9 cellular contexts compared by ENCODE assay signal in genomic region chr5:37840036-37840909, GRCh38. TPM values are rescaled to one million over a fixed set of nuclear protein-coding genes. Genes with fewer than 3 reads are reported as not detected.
DNase-seq lines count a peak whose midpoint lies in the region; ATAC-seq and FAIRE-seq lines count a peak whose summit lies in the region.
"Had no signal": no experiment of that assay in that cellular context is flagged by ENCODE, and none has a peak within 500 bp of the region (broad histone marks: within the 10 kb centered on the region; RNA-seq: fewer than 3 reads in every experiment).

GDNF (minus strand) TSS chr5:37840041; CDS start chr5:37834796, 5,245 bp downstream.

- H3K36me3 Mint-ChIP-seq in activated CD4-positive, alpha-beta memory T cell treated with anti-CD3 and anti-CD28 coated beads for 36 hours = no peaks in the 10 kb centered on the region
- H3K36me3 Mint-ChIP-seq in activated CD4-positive, alpha-beta memory T cell treated with anti-CD3 and anti-CD28 coated beads, Interleukin-2, amount 10 ng/mL, durations not matched to agents 7 days and 5 days (ENCODE audit: low read depth) = peaks cover 8% of the 10 kb centered on the region

- H3K27ac Mint-ChIP-seq in activated CD4-positive, alpha-beta memory T cell treated with anti-CD3 and anti-CD28 coated beads for 36 hours = no peak within 1 kb of the TSS
- H3K27ac Mint-ChIP-seq in activated CD4-positive, alpha-beta memory T cell treated with anti-CD3 and anti-CD28 coated beads, Interleukin-2, amount 10 ng/mL, durations not matched to agents 7 days and 5 days = no peak within 1 kb of the TSS

- peak; percentile 67 for ATAC-seq in left lobe of liver

- H3K27ac ChIP-seq in caudate nucleus (ENCODE audit: low read depth, low read length) = no peak within 1 kb of the TSS

- H3K9me3 Mint-ChIP-seq in activated CD4-positive, alpha-beta memory T cell treated with anti-CD3 and anti-CD28 coated beads for 36 hours = no peaks in the 10 kb centered on the region
- no peaks in the 10 kb centered on the region for H3K9me3 Mint-ChIP-seq in activated CD4-positive, alpha-beta memory T cell treated with anti-CD3 and anti-CD28 coated beads, Interleukin-2, amount 10 ng/mL, durations not matched to agents 7 days and 5 days

- H3K4me3 Mint-ChIP-seq in activated CD4-positive, alpha-beta memory T cell treated with anti-CD3 and anti-CD28 coated beads for 36 hours = no peak within 1 kb of the TSS
- H3K4me3 Mint-ChIP-seq in activated CD4-positive, alpha-beta memory T cell treated with anti-CD3 and anti-CD28 coated beads, Interleukin-2, amount 10 ng/mL, durations not matched to agents 7 days and 5 days = no peak within 1 kb of the TSS

- DNase-seq in EH (ENCODE audit: low read depth) = peak; percentile 88
- peak; percentile 88 for DNase-seq in HuH-7.5 (ENCODE audit: low spot score)
- peak in 34 of 61 donors; percentile 14 to 78 (median 48) for DNase-seq in caudate nucleus (lab: John Stamatoyannopoulos, UW)
- peak; percentile 55 for DNase-seq in left lobe of liver (ENCODE audit: low spot score)
- peak; percentile 52 for DNase-seq in superior temporal gyrus (ENCODE audit: extremely low spot score)
- no peak for DNase-seq in GM19239 (ENCODE audit: insufficient read length, low spot score)
- DNase-seq in activated CD4-positive, alpha-beta memory T cell treated with anti-CD3 and anti-CD28 coated beads for 36 hours = no peak
- DNase-seq in activated CD4-positive, alpha-beta memory T cell treated with anti-CD3 and anti-CD28 coated beads, Interleukin-2, amount 10 ng/mL, durations not matched to agents 7 days and 5 days = no peak

- intact Hi-C loops in activated CD4-positive, alpha-beta memory T cell treated with anti-CD3 and anti-CD28 coated beads for 36 hours (cut with micrococcal nuclease) = no loop called here

- POLR2A ChIA-PET in activated CD4-positive, alpha-beta memory T cell treated with anti-CD3 and anti-CD28 coated beads for 36 hours (lab: Charles Lee) = no interaction called here
- POLR2A ChIA-PET in activated CD4-positive, alpha-beta memory T cell treated with anti-CD3 and anti-CD28 coated beads, Interleukin-2, amount 10 ng/mL, durations not matched to agents 7 days and 5 days (lab: Charles Lee) = no interaction called here

- peaks cover 27% of the 10 kb centered on the region for H3K4me1 Mint-ChIP-seq in activated CD4-positive, alpha-beta memory T cell treated with anti-CD3 and anti-CD28 coated beads for 36 hours (ENCODE audit: low read depth)
- peaks cover 32% of the 10 kb centered on the region for H3K4me1 Mint-ChIP-seq in activated CD4-positive, alpha-beta memory T cell treated with anti-CD3 and anti-CD28 coated beads, Interleukin-2, amount 10 ng/mL, durations not matched to agents 7 days and 5 days

- CTCF ChIA-PET in activated CD4-positive, alpha-beta memory T cell treated with anti-CD3 and anti-CD28 coated beads for 36 hours (lab: Charles Lee) = interaction anchor here (0.7 to 2.2 kb wide), 2 partner anchors 10 to 351 kb away, joined by 3 to 5 read pairs; no protein-coding TSS in a partner anchor
- CTCF ChIA-PET in activated CD4-positive, alpha-beta memory T cell treated with anti-CD3 and anti-CD28 coated beads, Interleukin-2, amount 10 ng/mL, durations not matched to agents 7 days and 5 days (lab: Charles Lee) = no interaction called here

- peaks cover 67% of the 10 kb centered on the region for H3K27me3 Mint-ChIP-seq in activated CD4-positive, alpha-beta memory T cell treated with anti-CD3 and anti-CD28 coated beads for 36 hours
- peaks cover 80% of the 10 kb centered on the region for H3K27me3 Mint-ChIP-seq in activated CD4-positive, alpha-beta memory T cell treated with anti-CD3 and anti-CD28 coated beads, Interleukin-2, amount 10 ng/mL, durations not matched to agents 7 days and 5 days

- FAIRE-seq in GM19239 (lab: Jason Lieb, UNC) = no peak

RNA-seq across cellular contexts. Expression of gene GDNF, which starts in this region (rescaled TPM):
- total RNA-seq in left lobe of liver = 0.18 TPM
- not detected for total RNA-seq in activated CD4-positive, alpha-beta memory T cell treated with anti-CD3 and anti-CD28 coated beads for 36 hours
- not detected for total RNA-seq in activated CD4-positive, alpha-beta memory T cell treated with anti-CD3 and anti-CD28 coated beads, Interleukin-2, amount 10 ng/mL, durations not matched to agents 7 days and 5 days
- total RNA-seq: T-helper 1 cell treated with Interleukin-12 subunit alpha and Interleukin-12 subunit beta and Interleukin-4 antibody, amounts not matched to agents 30 ng/mL and 1 ng/mL, for 36 hours had no signal

Comparison
In these comparisons a context has a peak if more than half of its experiments do, and no peak if none do; other contexts are left out.
1. Peak in DNase-seq and ATAC-seq in left lobe of liver; RNA of the gene not detected or under 1 TPM.
2. DNase-seq: peak in EH (single experiment), HuH-7.5 (single experiment), caudate nucleus (34 of 61) and superior temporal gyrus (single experiment); none in GM19239 (single experiment), activated CD4-positive, alpha-beta memory T cell treated with anti-CD3 and anti-CD28 coated beads for 36 hours (single experiment) and activated CD4-positive, alpha-beta memory T cell treated with anti-CD3 and anti-CD28 coated beads, Interleukin-2, amount 10 ng/mL, durations not matched to agents 7 days and 5 days (single experiment).